ENCODE assay signal across 8 cellular contexts in the genomic region with DNA sequence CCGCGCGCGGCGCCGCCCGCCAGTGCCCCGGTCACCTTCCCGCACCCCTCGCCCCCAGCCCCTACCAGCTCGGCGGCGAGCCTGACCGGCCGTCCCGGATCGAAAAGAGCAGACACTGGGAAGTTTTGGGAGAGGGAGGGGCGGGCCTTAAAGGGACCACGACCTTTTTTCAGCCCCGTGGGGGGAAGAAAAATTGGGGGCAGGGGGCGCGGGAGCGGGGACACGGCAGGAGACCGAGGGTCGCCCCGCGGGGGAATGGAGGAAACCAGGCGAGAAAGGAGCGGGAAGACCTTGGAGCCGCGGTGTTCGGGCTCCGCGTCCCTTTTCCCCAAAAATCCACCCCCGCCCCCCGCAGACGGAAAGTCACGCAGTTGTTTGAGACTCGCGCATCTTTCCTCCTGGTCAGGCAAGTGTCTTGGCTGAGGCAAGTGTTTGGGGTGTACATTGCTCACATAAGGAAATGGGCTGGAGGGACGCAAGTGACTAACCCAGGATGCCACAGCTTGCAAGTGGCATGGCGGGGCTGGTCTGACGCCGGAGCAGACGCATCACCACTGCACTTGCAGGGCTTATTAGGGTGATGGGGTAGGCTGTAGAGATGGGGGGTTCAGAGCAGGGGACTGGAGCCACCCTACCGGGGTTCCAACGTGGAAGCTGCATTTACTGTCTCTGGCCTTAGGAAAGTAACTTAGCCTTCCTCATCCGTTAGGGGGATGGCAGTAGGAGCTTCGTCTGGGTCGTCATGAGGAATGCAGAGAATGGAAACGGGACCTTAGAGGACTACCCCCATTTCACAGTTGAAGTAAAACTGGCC. TPM values are rescaled to one million over a fixed set of nuclear protein-coding genes. Genes with fewer than 3 reads are reported as not detected.
A peak's percentile ranks its signal among the peaks of the same experiment; 100 is the strongest.
DNase-seq lines count a peak whose midpoint lies in the region; ATAC-seq and TF ChIP-seq lines count a peak whose summit lies in the region.

No MANE protein-coding gene starts in this region.

- peak overlapping the region; percentile 74 for H3K4me3 ChIP-seq in lower lobe of right lung

- no peak for TF ChIP-seq CTCF in lower lobe of right lung (IDR thresholded peaks at IDR 0.05)

- H3K9me3 ChIP-seq in lower lobe of right lung, result no peaks in the 10 kb centered on the region

- intact Hi-C loops in lower lobe of right lung (cut with DNase I), result no loop called here

- no peaks in the 10 kb centered on the region for H3K27me3 ChIP-seq in lower lobe of right lung (ENCODE audit: low read depth)

- H3K4me1 ChIP-seq in lower lobe of right lung, result peaks cover 20% of the 10 kb centered on the region

- DNase-seq in GM03348 (ENCODE audit: low spot score), result peak; percentile 41
- DNase-seq in MV-4-11 (lab: John Stamatoyannopoulos, UW), result peak; percentile 82
- peak; percentile 68 to 72 for DNase-seq in activated CD4-positive, alpha-beta T cell treated with anti-CD3 and anti-CD28 coated beads, Interleukin-2, amount 50 U/mL, for 48 hours
- DNase-seq in ecto neural progenitor cell (ENCODE audit: low spot score), result peak; percentile 63
- DNase-seq in lower lobe of right lung, result peak; percentile 75
- DNase-seq in stimulated activated CD8-positive, alpha-beta memory T cell treated with anti-CD3 and anti-CD28 coated beads, Interleukin-2, amount 100 ng/mL, for 48 hours (ENCODE audit: low read depth in 2 of 2), result peak; percentile 44 to 47

- no peak for ATAC-seq in lower lobe of right lung
- ATAC-seq in HG02571 (IDR thresholded peaks at IDR 0.05; ENCODE audit: unreplicated experiment), result no peak
- no peak for ATAC-seq in GM18870 (IDR thresholded peaks at IDR 0.05; ENCODE audit: unreplicated experiment)

- H3K36me3 ChIP-seq in lower lobe of right lung, result peaks cover 11% of the 10 kb centered on the region

- H3K27ac ChIP-seq in lower lobe of right lung, result peak overlapping the region; percentile 98

RNA-seq across cellular contexts. Expression of a gene that starts 2.7 kb away (rescaled TPM):
- 274 TPM for total RNA-seq in lower lobe of right lung

RNA-seq across cellular contexts. Expression of a gene that starts 20.8 kb away (rescaled TPM):
- total RNA-seq in lower lobe of right lung, result 227 TPM

RNA-seq across cellular contexts. Expression of a gene that starts 25.6 kb away (rescaled TPM):
- total RNA-seq in lower lobe of right lung, result 8.3 TPM

RNA-seq across cellular contexts. Expression of a gene that starts 39.7 kb away (rescaled TPM):
- total RNA-seq in lower lobe of right lung, result 4.2 TPM

RNA-seq across cellular contexts. Expression of a gene that starts 47.0 kb away (rescaled TPM):
- 60.1 TPM for total RNA-seq in lower lobe of right lung
